In the genomic region with DNA sequence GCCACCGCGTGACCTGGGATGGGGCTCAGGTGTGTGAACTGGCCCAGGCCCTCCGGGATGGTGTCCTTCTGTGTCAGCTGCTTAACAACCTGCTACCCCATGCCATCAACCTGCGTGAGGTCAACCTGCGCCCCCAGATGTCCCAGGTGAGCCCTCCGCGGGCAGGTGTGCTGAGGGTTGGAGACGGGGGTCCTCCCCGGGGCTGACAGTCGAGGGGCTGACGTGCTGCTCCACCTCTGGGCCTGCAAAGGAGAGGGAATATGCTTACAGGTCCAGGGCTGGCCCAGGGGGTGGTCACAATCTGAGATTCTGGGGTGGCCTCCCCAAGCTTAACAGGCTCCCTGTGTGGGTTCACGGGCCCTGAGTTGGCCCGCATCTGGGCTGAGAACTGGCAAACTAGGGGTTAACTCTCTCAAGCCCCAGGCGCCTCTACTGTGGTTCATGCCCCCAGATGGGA, we compare ENCODE assay signal across 11 cellular contexts. TPM values are rescaled to one million over a fixed set of nuclear protein-coding genes. Genes with fewer than 3 reads are reported as not detected.
A peak's percentile ranks its signal among the peaks of the same experiment; 100 is the strongest.
DNase-seq lines count a peak whose midpoint lies in the region; ATAC-seq and TF ChIP-seq lines count a peak whose summit lies in the region.
"Had no signal": no experiment of that assay in that cellular context is flagged by ENCODE, and none has a peak within 500 bp of the region (broad histone marks: within the 10 kb centered on the region; RNA-seq: fewer than 3 reads in every experiment).

No MANE protein-coding gene starts in this region.

- H3K14ac ChIP-seq in mesenchymal stem cell (ENCODE audit: low read length in 2 of 2), result no peak overlapping the region

- no peak overlapping the region for H2AFZ ChIP-seq in mesenchymal stem cell (ENCODE audit: low read depth, low read length)

- no peak overlapping the region for H4K8ac ChIP-seq in mesenchymal stem cell (ENCODE audit: low read length)

- H3K36me3 ChIP-seq in colonic mucosa (no peaks in the 10 kb centered on the region), mesenchymal stem cell (ENCODE audit: control insufficient read depth in 1 of 2, insufficient read depth in 2 of 2, low read depth in 1 of 2, low read length in 2 of 2) (no peaks in the 10 kb centered on the region)
- H3K36me3 ChIP-seq: SJSA1 had no signal

- no peak for TF ChIP-seq CTCF in GM12875 (IDR thresholded peaks at IDR 0.05; ENCODE audit: borderline replicate concordance, insufficient read depth, low read depth, low read length)
- TF ChIP-seq CTCF in colonic mucosa (IDR thresholded peaks at IDR 0.05), result no peak

- no peaks in the 10 kb centered on the region for H3K79me1 ChIP-seq in mesenchymal stem cell (replicated peaks; ENCODE audit: low read length, poor library complexity, severe bottlenecking)

- H3K9ac ChIP-seq in colonic mucosa (ENCODE audit: low read depth in 2 of 2, low read length in 2 of 2), result peak overlapping the region; percentile 77 to 78
- no peak overlapping the region for H3K9ac ChIP-seq in mesenchymal stem cell (ENCODE audit: low read length)

- H4K91ac ChIP-seq in mesenchymal stem cell (ENCODE audit: low read length), result no peak overlapping the region

- H3K27me3 ChIP-seq in colonic mucosa, result no peaks in the 10 kb centered on the region
- peaks cover 5 to 14% of the 10 kb centered on the region in 2 experiments for H3K27me3 ChIP-seq in mesenchymal stem cell (ENCODE audit: control insufficient read depth in 1 of 2, insufficient read depth in 1 of 2, low read length in 2 of 2)
- H3K27me3 ChIP-seq: SJSA1 had no signal

- 88% methylated on average over 14 of the region's 14 CpGs for WGBS in mesenchymal stem cell

- H3K4me1 ChIP-seq in colonic mucosa (no peaks in the 10 kb centered on the region), mesenchymal stem cell (ENCODE audit: control insufficient read depth, insufficient read depth, low read depth, low read length) (peaks cover under 1% of the 10 kb centered on the region)
- H3K4me1 ChIP-seq: SJSA1 had no signal

- peak overlapping the region; percentile 10 for H3K27ac ChIP-seq in colonic mucosa
- peak overlapping the region in 18 of 21 experiments; percentile 45 to 93 (median 82) for H3K27ac ChIP-seq in skin epidermis
- no peak overlapping the region for H3K27ac ChIP-seq in mesenchymal stem cell (ENCODE audit: low read length, poor library complexity, severe bottlenecking)
- H3K27ac ChIP-seq: SJSA1 had no signal

- ATAC-seq in HG03175 (IDR thresholded peaks at IDR 0.05; ENCODE audit: unreplicated experiment) (peak; percentile 7), HG03442 (IDR thresholded peaks at IDR 0.05; ENCODE audit: unreplicated experiment) (no peak), HG03196 (IDR thresholded peaks at IDR 0.05; ENCODE audit: unreplicated experiment) (no peak)

- no peak overlapping the region for H3K18ac ChIP-seq in mesenchymal stem cell (ENCODE audit: low read depth in 1 of 2, low read length in 2 of 2)

- DNase-seq in colonic mucosa (no peak), mesenchymal stem cell (no peak), OCI-M1 (lab: John Stamatoyannopoulos, UW) (no peak)

- H2BK5ac ChIP-seq in mesenchymal stem cell (ENCODE audit: low read depth, low read length, poor library complexity, severe bottlenecking), result no peak overlapping the region

- H2BK120ac ChIP-seq in mesenchymal stem cell (ENCODE audit: low read depth, low read length), result no peak overlapping the region

- intact Hi-C loops in colonic mucosa (cut with DNase I), result loop anchor here (10.0 kb wide), 1 partner anchor 128 kb away; no protein-coding TSS in a partner anchor

- H3K9me3 ChIP-seq in colonic mucosa, result no peaks in the 10 kb centered on the region
- H3K9me3 ChIP-seq in mesenchymal stem cell (ENCODE audit: control insufficient read depth, low read length), result no peaks in the 10 kb centered on the region
- H3K9me3 ChIP-seq: SJSA1 had no signal

- no peak overlapping the region for H3K4me2 ChIP-seq in mesenchymal stem cell (ENCODE audit: low read length, poor library complexity, severe bottlenecking)

- H2BK12ac ChIP-seq in mesenchymal stem cell (ENCODE audit: low read length in 2 of 2), result no peak overlapping the region

- H3K4me3 ChIP-seq in GM12875 (ENCODE audit: low read depth, low read length) (peak overlapping the region; percentile 98), colonic mucosa (peak overlapping the region; percentile 47), skin epidermis (peak overlapping the region; percentile 36 to 61 (median 47)), mesenchymal stem cell (ENCODE audit: insufficient read depth in 1 of 2, low read depth in 1 of 2, low read length in 2 of 2) (no peak overlapping the region)
- H3K4me3 ChIP-seq: SJSA1 had no signal

- H3K23ac ChIP-seq in mesenchymal stem cell (ENCODE audit: low read length in 2 of 2), result no peak overlapping the region

- no peak overlapping the region for H3K4ac ChIP-seq in mesenchymal stem cell (ENCODE audit: low read depth in 1 of 2, low read length in 2 of 2)

- no peak overlapping the region for H2AK5ac ChIP-seq in mesenchymal stem cell (ENCODE audit: low read length, severe bottlenecking)

- no peak overlapping the region for H2BK15ac ChIP-seq in mesenchymal stem cell (ENCODE audit: low read depth, poor library complexity, severe bottlenecking)

RNA-seq across cellular contexts. Expression of a gene that starts 0.4 kb away (rescaled TPM):
- total RNA-seq in colonic mucosa, result 1 to 10 TPM; 5.7 to 6.0 TPM
- not detected for polyA plus RNA-seq in mesenchymal stem cell (2013, experiment 1 of 2)
- polyA plus RNA-seq in mesenchymal stem cell (2013, experiment 2 of 2), result not detected
- total RNA-seq: fibroblast of lung, SJSA1 had no signal
- polyA plus RNA-seq: fibroblast of lung had no signal

RNA-seq across cellular contexts. Expression of a gene that starts 5.7 kb away (rescaled TPM):
- 10 to 100 TPM; 34.2 to 44.3 TPM for total RNA-seq in colonic mucosa
- not detected for polyA plus RNA-seq in mesenchymal stem cell (2013, experiment 1 of 2)
- polyA plus RNA-seq in mesenchymal stem cell (2013, experiment 2 of 2), result 0.07 TPM
- total RNA-seq: fibroblast of lung, H4, SJSA1 had no signal
- polyA plus RNA-seq: fibroblast of lung had no signal

RNA-seq across cellular contexts. Expression of a gene that starts 33.4 kb away (rescaled TPM):
- 10 to 100 TPM; 67.7 to 78.2 TPM for total RNA-seq in colonic mucosa
- polyA plus RNA-seq in mesenchymal stem cell (2013, experiment 1 of 2), result 53.2 TPM
- 50.7 TPM for polyA plus RNA-seq in mesenchymal stem cell (2013, experiment 2 of 2)

RNA-seq across cellular contexts. Expression of a gene that starts 35.5 kb away (rescaled TPM):
- total RNA-seq in colonic mucosa, result 100 to 1,000 TPM in 1 of 2 donors, 10 to 100 TPM in 1; 92.0 to 109 TPM
- polyA plus RNA-seq in mesenchymal stem cell (2013, experiment 1 of 2), result 63.6 TPM
- 61.8 TPM for polyA plus RNA-seq in mesenchymal stem cell (2013, experiment 2 of 2)

RNA-seq across cellular contexts. Expression of a gene that starts 52.4 kb away (rescaled TPM):
- total RNA-seq in colonic mucosa, result 10 to 100 TPM; 28.2 to 83.9 TPM
- polyA plus RNA-seq in mesenchymal stem cell (2013, experiment 1 of 2), result 2.3 TPM
- 2.7 TPM for polyA plus RNA-seq in mesenchymal stem cell (2013, experiment 2 of 2)
- total RNA-seq: SJSA1 had no signal

Comparison
In these comparisons a context has a peak if more than half of its experiments do, and no peak if none do; other contexts are left out.
1. H3K4me3 ChIP-seq: peak in GM12875 (single experiment), colonic mucosa (single experiment) and skin epidermis (7 of 7); none in mesenchymal stem cell (0 of 2).